ENCODE assay signal across 10 cellular contexts in the genomic region with DNA sequence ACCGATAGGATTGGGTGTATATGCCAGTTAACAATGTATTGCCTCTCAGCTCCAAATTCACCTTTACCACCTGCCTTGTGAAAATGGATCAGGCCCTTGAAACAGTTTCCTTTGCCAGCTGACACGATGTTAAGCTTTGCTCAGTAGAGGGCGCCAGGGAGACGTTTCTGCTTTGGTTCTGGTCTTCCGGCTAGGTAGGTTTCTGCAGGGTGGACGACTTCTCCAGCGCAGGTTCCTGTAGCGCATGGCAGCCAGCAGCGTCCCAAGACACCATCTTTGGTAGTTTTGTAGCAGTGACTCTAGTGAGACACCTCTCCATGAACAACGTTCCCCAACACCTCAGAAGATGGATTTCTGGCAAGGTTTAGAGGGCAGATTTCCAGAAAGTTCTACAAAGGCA. TPM values are rescaled to one million over a fixed set of nuclear protein-coding genes. Genes with fewer than 3 reads are reported as not detected.
DNase-seq lines count a peak whose midpoint lies in the region; ATAC-seq and TF ChIP-seq lines count a peak whose summit lies in the region.
"Had no signal": no experiment of that assay in that cellular context is flagged by ENCODE, and none has a peak within 500 bp of the region (broad histone marks: within the 10 kb centered on the region; RNA-seq: fewer than 3 reads in every experiment).

No MANE protein-coding gene starts in this region.

- no peak overlapping the region for H3K27ac ChIP-seq in breast epithelium

- intact Hi-C loops in MCF 10A (cut with micrococcal nuclease) (no loop called here), breast epithelium (cut with DNase I; ENCODE audit: low total_unique reads) (no loop called here)

- H3K4me3 ChIP-seq in breast epithelium, result no peak overlapping the region
- H3K4me3 ChIP-seq in MG63, result no peak overlapping the region
- no peak overlapping the region for H3K4me3 ChIP-seq in choroid plexus epithelial cell (ENCODE audit: low read depth, low read length)

- no peaks in the 10 kb centered on the region for H3K36me3 ChIP-seq in breast epithelium
- no peaks in the 10 kb centered on the region for H3K36me3 ChIP-seq in MG63

- H3K27ac Mint-ChIP-seq in MCF 10A (ENCODE audit: low read depth, unreplicated experiment), result no peak overlapping the region
- H3K27ac Mint-ChIP-seq: activated naive CD8-positive, alpha-beta T cell treated with anti-CD3 and anti-CD28 coated beads, Interleukin-2, amount 10 ng/mL, durations not matched to agents 7 days and 5 days had no signal

- no peaks in the 10 kb centered on the region for H3K27me3 Mint-ChIP-seq in MCF 10A (ENCODE audit: insufficient read depth, unreplicated experiment)

- no peaks in the 10 kb centered on the region for H3K4me1 ChIP-seq in breast epithelium

- TF ChIP-seq POLR2A in breast epithelium (IDR thresholded peaks at IDR 0.05), result no peak

- in situ Hi-C loops in G401 (cut with HindIII; ENCODE audit: low sequenced_read_pairs), result no loop called here

- CTCF ChIA-PET in MCF 10A (lab: Yijun Ruan, JAX), result interaction anchor here (1.1 to 1.7 kb wide), 4 partner anchors 8 to 361 kb away, joined by 3 to 4 read pairs (median 4); no protein-coding TSS in a partner anchor

- H3K4me1 Mint-ChIP-seq in MCF 10A (ENCODE audit: insufficient read depth, unreplicated experiment), result peaks cover 6% of the 10 kb centered on the region

- H3K36me3 Mint-ChIP-seq in MCF 10A (ENCODE audit: insufficient read depth, unreplicated experiment), result no peaks in the 10 kb centered on the region
- H3K36me3 Mint-ChIP-seq: activated naive CD8-positive, alpha-beta T cell treated with anti-CD3 and anti-CD28 coated beads, Interleukin-2, amount 10 ng/mL, durations not matched to agents 7 days and 5 days had no signal

- TF ChIP-seq CTCF in MCF 10A (IDR thresholded peaks at IDR 0.05; ENCODE audit: unreplicated experiment), result peak; percentile 42
- TF ChIP-seq CTCF in breast epithelium (IDR thresholded peaks at IDR 0.05), result no peak
- peak; percentile 47 for TF ChIP-seq CTCF in choroid plexus epithelial cell (conservative IDR thresholded peaks at IDR 0.05; ENCODE audit: low read depth, low read length)

- DNase-seq in MCF 10A (ENCODE audit: unreplicated experiment) (peak; percentile 42), breast epithelium (ENCODE audit: low spot score in 2 of 2) (no peak), MG63 (peak; percentile 1), choroid plexus epithelial cell (ENCODE audit: low read depth) (no peak), G401 (ENCODE audit: low spot score) (no peak), GM19238 (ENCODE audit: insufficient read length, low spot score) (no peak), mesenteric fat pad (ENCODE audit: low spot score) (no peak)
- peak; percentile 40 for DNase-seq in stimulated activated naive CD8-positive, alpha-beta T cell treated with anti-CD3 and anti-CD28 coated beads, Interleukin-15, Interleukin-2, amounts not matched to agents 100 U/mL and 50 U/mL, for 24 hours
- DNase-seq: activated naive CD8-positive, alpha-beta T cell treated with anti-CD3 and anti-CD28 coated beads, Interleukin-2, amount 10 ng/mL, durations not matched to agents 7 days and 5 days; SIG-M5 had no signal

- no peaks in the 10 kb centered on the region for H3K9me3 Mint-ChIP-seq in MCF 10A (ENCODE audit: unreplicated experiment)
- H3K9me3 Mint-ChIP-seq: activated naive CD8-positive, alpha-beta T cell treated with anti-CD3 and anti-CD28 coated beads, Interleukin-2, amount 10 ng/mL, durations not matched to agents 7 days and 5 days had no signal

- no peak overlapping the region for H3K4me3 Mint-ChIP-seq in MCF 10A (ENCODE audit: unreplicated experiment)
- H3K4me3 Mint-ChIP-seq: activated naive CD8-positive, alpha-beta T cell treated with anti-CD3 and anti-CD28 coated beads, Interleukin-2, amount 10 ng/mL, durations not matched to agents 7 days and 5 days had no signal

- POLR2A ChIA-PET in MCF 10A (lab: Yijun Ruan, JAX), result no interaction called here

- no peak for ATAC-seq in stimulated activated naive CD8-positive, alpha-beta T cell treated with anti-CD3 and anti-CD28 coated beads, Interleukin-15, Interleukin-2, amounts not matched to agents 100 U/mL and 50 U/mL, for 24 hours

- no TSS peak for BruUV-seq in MCF 10A (replicated peaks; lab: Mats Ljungman, UMichigan)

- H3K27me3 ChIP-seq in breast epithelium, result no peaks in the 10 kb centered on the region
- no peaks in the 10 kb centered on the region for H3K27me3 ChIP-seq in MG63

- no peaks in the 10 kb centered on the region for H3K9me3 ChIP-seq in breast epithelium
- no peaks in the 10 kb centered on the region for H3K9me3 ChIP-seq in MG63

RNA-seq across cellular contexts. Expression of gene SYCE1L, which starts 24.0 kb away (rescaled TPM):
- total RNA-seq in MCF 10A (2022), result 9.0 and 12.2 TPM in 2 replicates
- total RNA-seq in breast epithelium, result 1 to 10 TPM in 2 of 3 donors, under 1 TPM in 1; 0.48 to 5.1 (median 3.6) TPM
- total RNA-seq in MG63 (2014; rRNA removed; shearing (Covaris generic); ENCODE audit: low replicate concordance), result not detected in 2 replicates
- not detected in 2 replicates for total RNA-seq in G401 (2014; rRNA removed; shearing (Covaris generic))
- 1.3 TPM for total RNA-seq in mesenteric fat pad

RNA-seq across cellular contexts. Expression of gene MON1B, which starts 32.2 kb away (rescaled TPM):
- total RNA-seq in MCF 10A (2022) (70.5 and 71.1 TPM in 2 replicates), breast epithelium (10 to 100 TPM; 21.6 to 26.6 (median 22.5) TPM), mesenteric fat pad (43.9 TPM)
- 1.8 and 3.3 TPM in 2 replicates for total RNA-seq in MG63 (2014; rRNA removed; shearing (Covaris generic); ENCODE audit: low replicate concordance)
- 0.92 and 2.0 TPM in 2 replicates for total RNA-seq in G401 (2014; rRNA removed; shearing (Covaris generic))

Comparison
In these comparisons a context has a peak if more than half of its experiments do, and no peak if none do; other contexts are left out.
1. DNase-seq: peak in MCF 10A (single experiment), MG63 (single experiment) and stimulated activated naive CD8-positive, alpha-beta T cell treated with anti-CD3 and anti-CD28 coated beads, Interleukin-15, Interleukin-2, amounts not matched to agents 100 U/mL and 50 U/mL, for 24 hours (single experiment); none in breast epithelium (0 of 2), choroid plexus epithelial cell (single experiment), G401 (single experiment), GM19238 (single experiment) and mesenteric fat pad (single experiment).
2. CTCF ChIP-seq: peak in MCF 10A (single experiment) and choroid plexus epithelial cell (single experiment); none in breast epithelium (0 of 3).